11 cellular contexts compared by ENCODE assay signal in the genomic region with DNA sequence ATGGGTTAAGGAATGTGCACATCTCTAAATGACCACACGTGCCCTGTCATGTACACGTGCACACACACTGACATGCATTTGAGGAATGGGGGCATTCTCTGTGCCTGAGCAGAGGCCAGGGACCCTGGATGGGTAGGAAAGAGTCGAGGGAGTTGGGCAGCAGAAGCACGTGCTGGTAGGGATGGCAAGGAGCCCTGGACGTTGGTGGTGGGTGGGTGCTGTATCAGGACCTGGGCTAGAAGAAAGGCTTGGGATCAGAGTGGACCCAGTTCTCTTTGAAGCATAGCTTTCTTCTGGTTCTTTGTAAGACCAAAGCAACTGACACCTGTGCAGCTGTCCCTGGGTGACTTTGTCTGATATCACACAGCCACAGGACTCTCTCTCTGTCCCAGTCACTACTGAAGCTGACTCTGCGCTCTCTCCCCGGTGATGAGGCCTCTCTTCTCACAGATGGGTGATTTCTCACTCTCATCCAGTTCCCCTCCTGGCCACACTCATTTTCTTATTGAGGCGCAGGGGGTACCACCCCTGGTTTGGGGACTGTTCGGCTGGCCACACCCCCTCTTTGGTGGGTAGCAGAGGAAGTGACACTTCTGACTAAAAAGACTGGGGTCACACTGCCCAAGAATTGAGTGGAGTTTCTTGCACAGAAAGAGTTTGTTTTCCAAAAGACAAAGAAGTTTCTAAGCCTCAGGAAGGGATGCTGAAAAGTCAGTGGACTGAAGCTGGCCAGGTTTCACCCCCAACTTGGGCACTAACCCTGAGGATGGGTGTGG.
DNase-seq lines count a peak whose midpoint lies in the region; ATAC-seq and TF ChIP-seq lines count a peak whose summit lies in the region.
"Had no signal": no experiment of that assay in that cellular context is flagged by ENCODE, and none has a peak within 500 bp of the region (broad histone marks: within the 10 kb centered on the region; RNA-seq: fewer than 3 reads in every experiment).

No MANE protein-coding gene starts in this region.

- DNase-seq in cardiac septum (ENCODE audit: low spot score) (peak; percentile 43), left ventricle myocardium inferior (no peak), type B pancreatic cell (ENCODE audit: extremely low spot score, unreplicated experiment) (peak; percentile 49), MG63 (no peak), A673 (ENCODE audit: low spot score) (no peak)
- DNase-seq in activated naive CD8-positive, alpha-beta T cell treated with anti-CD3 and anti-CD28 coated beads, Interleukin-2, amount 50 U/mL, for 24 hours: no peak
- DNase-seq: Kasumi-1, sigmoid colon had no signal

- H3K27me3 Mint-ChIP-seq in activated naive CD8-positive, alpha-beta T cell treated with anti-CD3 and anti-CD28 coated beads, Interleukin-2, amount 50 U/mL, for 24 hours: peaks cover 35% of the 10 kb centered on the region
- H3K27me3 Mint-ChIP-seq in type B pancreatic cell: peaks cover 37% of the 10 kb centered on the region

- H3K27me3 ChIP-seq in left ventricle myocardium inferior (ENCODE audit: low read depth) (peaks cover 100% of the 10 kb centered on the region), MG63 (no peaks in the 10 kb centered on the region), A673 (replicated peaks; ENCODE audit: insufficient read depth, low read depth, low read length, poor library complexity) (no peaks in the 10 kb centered on the region)

- H3K4me3 Mint-ChIP-seq in activated naive CD8-positive, alpha-beta T cell treated with anti-CD3 and anti-CD28 coated beads, Interleukin-2, amount 50 U/mL, for 24 hours: no peak overlapping the region
- H3K4me3 Mint-ChIP-seq in type B pancreatic cell: no peak overlapping the region

- POLR2A ChIA-PET in A673 (lab: Charles Lee; ENCODE audit: low non-redundant PET): no interaction called here

- H3K4me1 ChIP-seq in left ventricle myocardium inferior (peaks cover 9% of the 10 kb centered on the region), A673 (ENCODE audit: insufficient read depth, low read length, poor library complexity, severe bottlenecking) (peaks cover 16% of the 10 kb centered on the region)

- H3K9me3 ChIP-seq in left ventricle myocardium inferior (replicated peaks) (no peaks in the 10 kb centered on the region), MG63 (no peaks in the 10 kb centered on the region), A673 (ENCODE audit: low read depth, low read length, poor library complexity, severe bottlenecking) (no peaks in the 10 kb centered on the region)
- H3K9me3 ChIP-seq: sigmoid colon had no signal

- intact Hi-C loops in cardiac septum (cut with DNase I): no loop called here
- intact Hi-C loops in left ventricle myocardium inferior (cut with micrococcal nuclease): no loop called here
- intact Hi-C loops in A673 (cut with micrococcal nuclease; ENCODE audit: unreplicated experiment): no loop called here

- H3K36me3 ChIP-seq in left ventricle myocardium inferior: no peaks in the 10 kb centered on the region
- no peaks in the 10 kb centered on the region for H3K36me3 ChIP-seq in MG63
- H3K36me3 ChIP-seq in A673 (ENCODE audit: insufficient read depth, low read length, poor library complexity, severe bottlenecking): no peaks in the 10 kb centered on the region
- H3K36me3 ChIP-seq: sigmoid colon had no signal

- no peak overlapping the region for H3K4me3 ChIP-seq in left ventricle myocardium inferior
- no peak overlapping the region for H3K4me3 ChIP-seq in MG63
- H3K4me3 ChIP-seq in A673 (ENCODE audit: low read depth, low read length, poor library complexity, severe bottlenecking): no peak overlapping the region
- H3K4me3 ChIP-seq: sigmoid colon had no signal

- H3K4me1 Mint-ChIP-seq in activated naive CD8-positive, alpha-beta T cell treated with anti-CD3 and anti-CD28 coated beads, Interleukin-2, amount 50 U/mL, for 24 hours: peaks cover 7% of the 10 kb centered on the region
- H3K4me1 Mint-ChIP-seq in type B pancreatic cell (ENCODE audit: unreplicated experiment): peaks cover 10% of the 10 kb centered on the region

- TF ChIP-seq CTCF in left ventricle myocardium inferior (IDR thresholded peaks at IDR 0.05; ENCODE audit: borderline replicate concordance) (no peak), type B pancreatic cell (conservative IDR thresholded peaks at IDR 0.05) (no peak), A673 (conservative IDR thresholded peaks at IDR 0.05; ENCODE audit: low read depth, low read length) (no peak)

- no peaks in the 10 kb centered on the region for H3K36me3 Mint-ChIP-seq in activated naive CD8-positive, alpha-beta T cell treated with anti-CD3 and anti-CD28 coated beads, Interleukin-2, amount 50 U/mL, for 24 hours (ENCODE audit: low read depth)
- H3K36me3 Mint-ChIP-seq in type B pancreatic cell: no peaks in the 10 kb centered on the region

- H3K9me3 Mint-ChIP-seq in activated naive CD8-positive, alpha-beta T cell treated with anti-CD3 and anti-CD28 coated beads, Interleukin-2, amount 50 U/mL, for 24 hours: no peaks in the 10 kb centered on the region
- no peaks in the 10 kb centered on the region for H3K9me3 Mint-ChIP-seq in type B pancreatic cell

- CTCF ChIA-PET in A673 (lab: Charles Lee): no interaction called here

- peak; percentile 51 for ATAC-seq in HG02642 (IDR thresholded peaks at IDR 0.05; ENCODE audit: poor library complexity, unreplicated experiment)
- ATAC-seq in activated naive CD8-positive, alpha-beta T cell treated with anti-CD3 and anti-CD28 coated beads, Interleukin-2, amount 50 U/mL, for 24 hours: peak; percentile 20
- no peak for ATAC-seq in HG03520 (IDR thresholded peaks at IDR 0.05; ENCODE audit: unreplicated experiment)
- ATAC-seq: SK-N-SH treated with all-trans-retinoic acid at 6 μM for 48 hours had no signal

- H3K27ac Mint-ChIP-seq in activated naive CD8-positive, alpha-beta T cell treated with anti-CD3 and anti-CD28 coated beads, Interleukin-2, amount 50 U/mL, for 24 hours: no peak overlapping the region
- no peak overlapping the region for H3K27ac Mint-ChIP-seq in type B pancreatic cell

- H3K27ac ChIP-seq in left ventricle myocardium inferior (replicated peaks) (no peak overlapping the region), A673 (ENCODE audit: low read depth, low read length, poor library complexity, severe bottlenecking) (no peak overlapping the region)
- H3K27ac ChIP-seq: sigmoid colon had no signal

- BruUV-seq in A673 (replicated peaks; lab: Mats Ljungman, UMichigan): no TSS peak

Comparison
In these comparisons a context has a peak if more than half of its experiments do, and no peak if none do; other contexts are left out.
1. DNase-seq: peak in cardiac septum (single experiment) and type B pancreatic cell (single experiment); none in left ventricle myocardium inferior (single experiment), activated naive CD8-positive, alpha-beta T cell treated with anti-CD3 and anti-CD28 coated beads, Interleukin-2, amount 50 U/mL, for 24 hours (single experiment), MG63 (single experiment) and A673 (single experiment).